Comparison of ENCODE assay signal across 25 cellular contexts in the genomic region with DNA sequence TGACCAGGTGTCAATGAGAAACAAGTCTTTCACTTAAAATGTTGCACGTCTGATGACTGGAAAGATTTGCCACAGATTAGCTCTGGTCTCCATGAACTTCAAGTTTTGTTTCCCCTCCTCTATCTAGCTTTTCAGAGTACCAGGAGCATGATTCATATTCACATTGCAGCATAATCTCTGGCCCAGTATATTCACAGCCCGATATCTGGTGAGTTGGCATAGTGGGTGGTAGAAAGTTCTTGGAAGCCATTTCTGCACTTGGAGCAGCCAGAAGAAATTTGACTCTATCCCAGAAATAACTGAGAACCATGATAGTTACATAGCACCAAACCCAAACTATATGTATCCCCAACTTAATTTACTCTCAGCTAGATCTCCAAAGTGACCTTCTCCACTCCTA.
DNase-seq lines count a peak whose midpoint lies in the region; ATAC-seq and TF ChIP-seq lines count a peak whose summit lies in the region.
"Had no signal": no experiment of that assay in that cellular context is flagged by ENCODE, and none has a peak within 500 bp of the region (broad histone marks: within the 10 kb centered on the region; RNA-seq: fewer than 3 reads in every experiment).

No MANE protein-coding gene starts in this region.

- peaks cover 19% of the 10 kb centered on the region for H3K4me1 Mint-ChIP-seq in MCF 10A (ENCODE audit: insufficient read depth, unreplicated experiment)
- H3K4me1 Mint-ChIP-seq in activated T-cell treated with anti-CD3 and anti-CD28 coated beads, Interleukin-2, amount 50 U/mL, for 4 hours (ENCODE audit: low read depth) = no peaks in the 10 kb centered on the region
- H3K4me1 Mint-ChIP-seq: stimulated activated effector memory CD8-positive, alpha-beta T cell treated with anti-CD3 and anti-CD28 coated beads, Interleukin-12 subunit alpha, Interleukin-12 subunit beta, amount 100 ng/mL, for 72 hours; T-cell had no signal

- H3K9me3 Mint-ChIP-seq in MCF 10A (ENCODE audit: unreplicated experiment) = no peaks in the 10 kb centered on the region
- H3K9me3 Mint-ChIP-seq in activated T-cell treated with anti-CD3 and anti-CD28 coated beads, Interleukin-2, amount 50 U/mL, for 4 hours = peaks cover 9% of the 10 kb centered on the region
- H3K9me3 Mint-ChIP-seq: endodermal cell had no signal

- H3K36me3 ChIP-seq in breast epithelium (no peaks in the 10 kb centered on the region), thoracic aorta (no peaks in the 10 kb centered on the region)
- H3K36me3 ChIP-seq: gastroesophageal sphincter, pancreas, spleen, transverse colon had no signal

- H3K27ac Mint-ChIP-seq in MCF 10A (ENCODE audit: low read depth, unreplicated experiment) = no peak overlapping the region
- H3K27ac Mint-ChIP-seq: endodermal cell; stimulated activated effector memory CD8-positive, alpha-beta T cell treated with anti-CD3 and anti-CD28 coated beads, Interleukin-12 subunit alpha, Interleukin-12 subunit beta, amount 100 ng/mL, for 72 hours; T-cell had no signal

- DNase-seq in MCF 10A (ENCODE audit: unreplicated experiment) (peak; percentile 49), breast epithelium (ENCODE audit: low spot score in 2 of 2) (no peak), amniotic stem cell (lab: John Stamatoyannopoulos, UW) (peak; percentile 20), fibroblast of the aortic adventitia (ENCODE audit: low read depth) (peak; percentile 84), thoracic aorta (ENCODE audit: low spot score) (no peak), SIG-M5 treated with dmso at 0.1 percent for 504 hours (lab: John Stamatoyannopoulos, UW; ENCODE audit: unreplicated experiment) (no peak), coronary artery (ENCODE audit: low spot score) (no peak)
- no peak for DNase-seq in activated T-cell treated with anti-CD3 and anti-CD28 coated beads, Interleukin-2, amount 50 U/mL, for 4 hours
- DNase-seq: activated CD4-positive, alpha-beta T cell treated with anti-CD3 and anti-CD28 coated beads, Interleukin-2, amount 50 U/mL, for 48 hours; activated naive CD4-positive, alpha-beta T cell treated with anti-CD3 and anti-CD28 coated beads, Interleukin-2, amount 50 U/mL, for 16 hours; activated T-cell treated with anti-CD3 and anti-CD28 coated beads, Interleukin-2, amount 50 U/mL, for 1 hour; central memory CD4-positive, alpha-beta T cell; endodermal cell; MM.1S; NCI-H1694 treated with DMSO at 0.1 percent for 48 hours; NCI-H446 treated with DMSO at 0.1 percent for 48 hours; pancreas; spleen; T-cell; transverse colon had no signal

- TF ChIP-seq CTCF in MCF 10A (IDR thresholded peaks at IDR 0.05; ENCODE audit: unreplicated experiment) = no peak
- no peak for TF ChIP-seq CTCF in breast epithelium (IDR thresholded peaks at IDR 0.05)
- TF ChIP-seq CTCF in fibroblast of the aortic adventitia (IDR thresholded peaks at IDR 0.05; ENCODE audit: insufficient read depth, low read length) = no peak
- TF ChIP-seq CTCF in thoracic aorta (IDR thresholded peaks at IDR 0.05) = no peak
- TF ChIP-seq CTCF in coronary artery (IDR thresholded peaks at IDR 0.05) = no peak

- intact Hi-C loops in MCF 10A (cut with micrococcal nuclease) = no loop called here
- intact Hi-C loops in breast epithelium (cut with DNase I; ENCODE audit: low total_unique reads) = no loop called here

- no peaks in the 10 kb centered on the region for H3K4me1 ChIP-seq in breast epithelium
- H3K4me1 ChIP-seq in thoracic aorta (ENCODE audit: control insufficient read depth in 1 of 2, low read depth in 2 of 2) = peaks cover 15 to 44% of the 10 kb centered on the region in 2 donors
- H3K4me1 ChIP-seq: pancreas, spleen, transverse colon had no signal

- no peak for TF ChIP-seq POLR2A in breast epithelium (IDR thresholded peaks at IDR 0.05)

- no peaks in the 10 kb centered on the region for H3K27me3 Mint-ChIP-seq in MCF 10A (ENCODE audit: insufficient read depth, unreplicated experiment)
- H3K27me3 Mint-ChIP-seq in activated T-cell treated with anti-CD3 and anti-CD28 coated beads, Interleukin-2, amount 50 U/mL, for 4 hours (ENCODE audit: low read depth) = no peaks in the 10 kb centered on the region
- H3K27me3 Mint-ChIP-seq: T-cell had no signal

- no peaks in the 10 kb centered on the region for H3K36me3 Mint-ChIP-seq in MCF 10A (ENCODE audit: insufficient read depth, unreplicated experiment)
- no peaks in the 10 kb centered on the region for H3K36me3 Mint-ChIP-seq in activated T-cell treated with anti-CD3 and anti-CD28 coated beads, Interleukin-2, amount 50 U/mL, for 4 hours (ENCODE audit: insufficient read depth)
- H3K36me3 Mint-ChIP-seq: stimulated activated effector memory CD8-positive, alpha-beta T cell treated with anti-CD3 and anti-CD28 coated beads, Interleukin-12 subunit alpha, Interleukin-12 subunit beta, amount 100 ng/mL, for 72 hours; T-cell had no signal

- H3K27me3 ChIP-seq in breast epithelium (no peaks in the 10 kb centered on the region), thoracic aorta (replicated peaks; ENCODE audit: insufficient read depth) (no peaks in the 10 kb centered on the region)
- H3K27me3 ChIP-seq: gastroesophageal sphincter, pancreas, spleen, transverse colon had no signal

- H3K27ac ChIP-seq in breast epithelium = no peak overlapping the region
- H3K27ac ChIP-seq in thoracic aorta = peak overlapping the region in 1 of 2 donors; percentile 31
- H3K27ac ChIP-seq in coronary artery = peak overlapping the region in 1 of 2 donors; percentile 50
- H3K27ac ChIP-seq: 22Rv1, gastroesophageal sphincter, pancreas, spleen, transverse colon, VCaP had no signal

- CTCF ChIA-PET in MCF 10A (lab: Yijun Ruan, JAX) = no interaction called here

- ATAC-seq in thoracic aorta (ENCODE audit: insufficient number of reproducible peaks, low FRiP score, low read depth) = peak; percentile 73
- no peak for ATAC-seq in activated T-cell treated with anti-CD3 and anti-CD28 coated beads, Interleukin-2, amount 50 U/mL, for 4 hours
- ATAC-seq: gastroesophageal sphincter; pancreas; stimulated activated effector memory CD8-positive, alpha-beta T cell treated with anti-CD3 and anti-CD28 coated beads, Interleukin-12 subunit alpha, Interleukin-12 subunit beta, amount 100 ng/mL, for 72 hours; T-cell had no signal

- no TSS peak for BruUV-seq in MCF 10A (replicated peaks; lab: Mats Ljungman, UMichigan)

- H3K4me3 ChIP-seq in breast epithelium = no peak overlapping the region
- no peak overlapping the region for H3K4me3 ChIP-seq in fibroblast of the aortic adventitia (ENCODE audit: low read depth, low read length)
- H3K4me3 ChIP-seq in thoracic aorta = no peak overlapping the region
- H3K4me3 ChIP-seq in coronary artery = no peak overlapping the region
- H3K4me3 ChIP-seq: gastroesophageal sphincter, lung, pancreas, spleen, transverse colon had no signal

- no peaks in the 10 kb centered on the region for H3K9me3 ChIP-seq in breast epithelium
- H3K9me3 ChIP-seq in thoracic aorta = no peaks in the 10 kb centered on the region
- H3K9me3 ChIP-seq: gastroesophageal sphincter, pancreas, transverse colon had no signal

- POLR2A ChIA-PET in MCF 10A (lab: Yijun Ruan, JAX) = interaction anchor here (1.0 kb wide), 1 partner anchor 276 kb away, joined by 3 read pairs; no protein-coding TSS in a partner anchor

- no peak overlapping the region for H3K4me3 Mint-ChIP-seq in MCF 10A (ENCODE audit: unreplicated experiment)
- H3K4me3 Mint-ChIP-seq in activated T-cell treated with anti-CD3 and anti-CD28 coated beads, Interleukin-2, amount 50 U/mL, for 4 hours = no peak overlapping the region
- H3K4me3 Mint-ChIP-seq: endodermal cell; stimulated activated effector memory CD8-positive, alpha-beta T cell treated with anti-CD3 and anti-CD28 coated beads, Interleukin-12 subunit alpha, Interleukin-12 subunit beta, amount 100 ng/mL, for 72 hours; T-cell had no signal

Comparison
In these comparisons a context has a peak if more than half of its experiments do, and no peak if none do; other contexts are left out.
1. DNase-seq: peak in MCF 10A (single experiment), amniotic stem cell (single experiment) and fibroblast of the aortic adventitia (single experiment); none in breast epithelium (0 of 2), thoracic aorta (single experiment), SIG-M5 treated with dmso at 0.1 percent for 504 hours (single experiment), coronary artery (single experiment) and activated T-cell treated with anti-CD3 and anti-CD28 coated beads, Interleukin-2, amount 50 U/mL, for 4 hours (single experiment).